1 cellular context compared by ENCODE assay signal in the genomic region with DNA sequence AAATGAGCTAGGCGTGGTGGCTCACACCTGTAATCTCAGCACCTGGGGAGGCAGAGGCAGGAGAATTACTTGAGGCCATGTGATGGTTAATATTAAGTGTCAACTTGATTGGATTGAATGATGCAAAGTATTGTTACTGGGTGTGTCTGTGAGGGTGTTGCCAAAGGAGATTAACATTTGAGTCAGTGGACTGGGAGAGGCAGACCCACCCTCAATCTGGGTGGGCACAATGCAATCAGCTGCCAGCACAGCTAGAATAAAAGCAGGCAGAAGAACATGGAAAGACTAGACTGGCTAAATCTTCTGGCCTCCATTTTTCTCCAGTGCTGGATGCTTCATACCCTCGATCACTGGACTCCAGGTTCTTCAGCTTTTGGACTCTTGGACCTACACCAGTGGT.
TF ChIP-seq lines count a peak whose summit lies in the region.
"Not testable (repeated sequence)": the region's sequence is repeated elsewhere in the genome, so short reads cannot be mapped to it uniquely, and the experiment has no call there.

No MANE protein-coding gene starts in this region.

- H3K9me3 ChIP-seq in HEK293 (ENCODE audit: control insufficient read depth, insufficient read depth, low read depth, low read length): not testable (repeated sequence)

- not testable (repeated sequence) for H3K27ac ChIP-seq in HEK293 (ENCODE audit: extremely low read depth, low read depth, low read length)

- CTCF ChIA-PET in HEK293 (lab: Yijun Ruan, JAX): interaction anchor here (1.1 to 5.0 kb wide), 5 partner anchors 11 to 165 kb away, joined by 3 to 40 read pairs (median 17); no protein-coding TSS in a partner anchor

- not testable (repeated sequence) for H3K4me3 ChIP-seq in HEK293 (ENCODE audit: low read depth, low read length)

- not testable (repeated sequence) for TF ChIP-seq CTCF in HEK293 (tag by site-specific recombination; IDR thresholded peaks at IDR 0.05)

- not testable (repeated sequence) for H3K36me3 ChIP-seq in HEK293 (ENCODE audit: control insufficient read depth in 2 of 2, insufficient read depth in 1 of 2, low read length in 2 of 2)

- POLR2A ChIA-PET in HEK293 (lab: Yijun Ruan, JAX): not testable (repeated sequence)

- not testable (repeated sequence) for H3K4me1 ChIP-seq in HEK293 (ENCODE audit: control insufficient read depth, insufficient read depth, low read length)

TF ChIP-seq in HEK293, 187 proteins besides CTCF, POLR2A, EP300 and RAD21:
- TF ChIP-seq KLF17 (tag by site-specific recombination; IDR thresholded peaks at IDR 0.05): peak; percentile 67
- TF ChIP-seq KLF1 (tag by site-specific recombination; IDR thresholded peaks at IDR 0.05): peak; percentile 59
